Comparison of ENCODE assay signal across 20 cellular contexts in the genomic region with DNA sequence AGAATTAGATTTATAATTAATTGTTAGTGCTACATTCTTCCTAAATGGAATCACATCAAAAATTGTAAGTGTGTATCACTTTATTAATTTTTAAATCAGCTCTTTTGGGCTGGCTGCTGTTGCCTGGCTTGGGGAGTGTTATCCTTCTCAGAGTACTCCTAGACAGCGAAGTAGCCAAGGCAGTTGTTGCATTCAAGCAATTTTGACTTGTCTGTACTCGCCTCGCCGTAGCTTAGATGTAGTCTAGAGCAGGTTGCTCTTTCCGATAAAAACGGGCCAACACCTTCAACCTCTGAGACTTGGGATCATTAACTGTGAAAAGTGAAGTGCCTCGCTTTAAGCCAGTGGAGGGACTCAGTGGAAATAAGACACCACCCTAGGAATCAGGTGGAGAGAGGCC.
"Had no signal": no experiment of that assay in that cellular context is flagged by ENCODE, and none has a peak within 500 bp of the region (broad histone marks: within the 10 kb centered on the region; RNA-seq: fewer than 3 reads in every experiment).

No MANE protein-coding gene starts in this region.

- H3K36me3 ChIP-seq: gastrocnemius medialis, transverse colon had no signal

- H3K27ac ChIP-seq: coronary artery, gastrocnemius medialis, heart right ventricle, spleen, testis, transverse colon had no signal

- DNase-seq: effector CD4-positive, alpha-beta T cell; gastrocnemius medialis; heart right ventricle; hypothalamus; mucosa of descending colon; naive thymus-derived CD8-positive, alpha-beta T cell; posterior cingulate gyrus; spleen; stimulated activated CD4-positive, alpha-beta T cell treated with anti-CD3 and anti-CD28 coated beads, Interleukin-15, amount 100 ng/mL, for 24 hours; stimulated activated CD4-positive, alpha-beta T cell treated with anti-CD3 and anti-CD28 coated beads, Interleukin-1b, Interleukin-23, amount 100 ng/mL, for 48 hours; stimulated activated CD4-positive, alpha-beta T cell treated with anti-CD3 and anti-CD28 coated beads, Interleukin-4, amount 100 ng/mL, for 24 hours; stimulated activated naive B cell treated with anti-CD40 and anti-IgM and Interleukin-4, amounts not matched to agents 10 μg/mL and 1 μg/mL and 100 μg/mL, for 72 hours; stimulated activated naive CD8-positive, alpha-beta T cell treated with anti-CD3 and anti-CD28 coated beads, Interleukin-15, amount 100 ng/mL, for 72 hours; testis; transverse colon had no signal

- FAIRE-seq: endothelial cell of umbilical vein, islet of Langerhans had no signal

- H3K4me1 ChIP-seq: heart right ventricle, spleen, testis, transverse colon had no signal

- ATAC-seq: gastrocnemius medialis; heart right ventricle; left lobe of liver; mucosa of descending colon; naive thymus-derived CD8-positive, alpha-beta T cell; sciatic nerve; stimulated activated naive B cell treated with anti-CD40 and anti-IgM and Interleukin-4, amounts not matched to agents 10 μg/mL and 1 μg/mL and 100 μg/mL, for 72 hours; stimulated activated naive CD8-positive, alpha-beta T cell treated with anti-CD3 and anti-CD28 coated beads, Interleukin-15, amount 100 ng/mL, for 72 hours had no signal

- H3K27me3 ChIP-seq: gastrocnemius medialis, heart right ventricle, spleen, testis, transverse colon had no signal

- H3K4me3 ChIP-seq: coronary artery, gastrocnemius medialis, heart right ventricle, mucosa of descending colon, spleen, testis, transverse colon had no signal

- H3K9me3 ChIP-seq: gastrocnemius medialis, heart right ventricle, mucosa of descending colon, spleen, testis, transverse colon had no signal
